8 cellular contexts compared by ENCODE assay signal in the genomic region with DNA sequence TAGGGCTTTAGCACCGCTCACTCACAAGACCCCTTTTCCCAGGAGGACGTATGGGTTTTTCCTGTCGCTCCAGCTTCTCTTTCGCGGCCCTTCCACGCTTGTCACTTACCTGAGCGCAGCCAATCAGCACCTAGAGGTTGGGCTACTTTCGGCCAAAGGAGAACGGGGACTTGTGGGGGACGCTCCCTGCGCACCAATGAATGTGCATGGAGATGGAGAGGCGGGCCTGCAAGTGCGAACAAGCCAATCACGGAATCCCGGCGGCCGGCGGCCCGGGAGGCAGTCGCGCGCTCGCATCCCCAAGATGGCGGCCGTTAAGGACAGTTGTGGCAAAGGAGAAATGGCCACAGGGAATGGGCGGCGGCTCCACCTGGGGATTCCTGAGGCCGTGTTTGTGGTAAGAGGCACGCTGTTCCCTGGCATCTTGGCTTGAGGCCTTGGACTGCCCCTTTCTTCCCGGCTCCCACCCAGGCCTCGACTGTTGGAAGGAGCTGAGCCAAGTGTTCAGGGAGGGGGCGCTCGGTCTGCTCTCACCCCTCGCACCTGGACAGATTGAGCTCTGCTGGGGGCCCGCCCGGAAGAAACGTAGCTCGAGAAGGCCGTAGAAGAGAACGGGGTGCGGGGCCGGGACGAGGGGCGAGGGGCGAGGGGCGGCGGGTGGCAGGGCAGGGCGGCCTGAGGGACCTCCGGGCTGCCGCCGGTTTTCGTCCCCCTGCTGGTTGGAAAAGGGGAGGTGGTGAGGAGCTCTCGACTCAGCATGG. TPM values are rescaled to one million over a fixed set of nuclear protein-coding genes. Genes with fewer than 3 reads are reported as not detected.
A peak's percentile ranks its signal among the peaks of the same experiment; 100 is the strongest.
DNase-seq lines count a peak whose midpoint lies in the region; ATAC-seq and TF ChIP-seq lines count a peak whose summit lies in the region.

A gene with protein sequence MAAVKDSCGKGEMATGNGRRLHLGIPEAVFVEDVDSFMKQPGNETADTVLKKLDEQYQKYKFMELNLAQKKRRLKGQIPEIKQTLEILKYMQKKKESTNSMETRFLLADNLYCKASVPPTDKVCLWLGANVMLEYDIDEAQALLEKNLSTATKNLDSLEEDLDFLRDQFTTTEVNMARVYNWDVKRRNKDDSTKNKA (plus strand): TSS at position 282 of the 761 bp plus-strand sequence. CDS start 23 bp downstream, at position 305.

- ATAC-seq in activated T-helper 17 cell treated with anti-CD3 and anti-CD28 coated beads, Interleukin-2, amount 50 U/mL, for 72 hours (replicated peaks): peak; percentile 99
- peak; percentile 99 for ATAC-seq in naive thymus-derived CD4-positive, alpha-beta T cell
- peak; percentile 94 to 96 for ATAC-seq in stimulated activated naive B cell treated with anti-CD40 and anti-IgM and Interleukin-4, amounts not matched to agents 10 μg/mL and 1 μg/mL and 100 μg/mL, for 72 hours (replicated peaks)

- no peaks in the 10 kb centered on the region for H3K9me3 ChIP-seq in fibroblast of lung (ENCODE audit: control insufficient read depth, insufficient read depth, low read depth, low read length)
- H3K9me3 ChIP-seq in naive thymus-derived CD4-positive, alpha-beta T cell (ENCODE audit: control insufficient read depth in 2 of 3, low read length in 3 of 3): no peaks in the 10 kb centered on the region

- no peaks in the 10 kb centered on the region for H3K4me1 ChIP-seq in fibroblast of lung (ENCODE audit: control insufficient read depth, extremely low read depth, insufficient read depth, low read length)
- H3K4me1 ChIP-seq in naive thymus-derived CD4-positive, alpha-beta T cell (ENCODE audit: control insufficient read depth in 2 of 2, insufficient read depth in 2 of 2, low read length in 2 of 2): peaks cover 8 to 16% of the 10 kb centered on the region in 2 donors

- no peaks in the 10 kb centered on the region for H3K27me3 Mint-ChIP-seq in activated T-helper 17 cell treated with anti-CD3 and anti-CD28 coated beads, Interleukin-2, amount 50 U/mL, for 72 hours
- H3K27me3 Mint-ChIP-seq in naive thymus-derived CD4-positive, alpha-beta T cell: no peaks in the 10 kb centered on the region
- H3K27me3 Mint-ChIP-seq in stimulated activated naive B cell treated with anti-CD40 and anti-IgM and Interleukin-4, amounts not matched to agents 10 μg/mL and 1 μg/mL and 100 μg/mL, for 72 hours: no peaks in the 10 kb centered on the region

- POLR2A ChIA-PET in RWPE1 (lab: Yijun Ruan, JAX; ENCODE audit: low non-redundant PET): no interaction called here
- POLR2A ChIA-PET in naive thymus-derived CD4-positive, alpha-beta T cell (lab: Charles Lee): interaction anchor here (0.9 to 2.4 kb wide), 5 partner anchors 10 to 74 kb away, joined by 3 to 11 read pairs (median 4); a partner anchor contains a TSS

- DNase-seq in EL: peak; percentile 93
- DNase-seq in GOT3 (lab: John Stamatoyannopoulos, UW): peak; percentile 65
- peak; percentile 89 for DNase-seq in RWPE1 (ENCODE audit: low spot score)
- peak; percentile 96 to 97 for DNase-seq in fibroblast of lung (ENCODE audit: low read depth in 2 of 2)
- DNase-seq in naive thymus-derived CD4-positive, alpha-beta T cell: peak; percentile 61 to 89 (median 84)
- peak; percentile 85 for DNase-seq in stimulated activated naive B cell treated with anti-CD40 and anti-IgM and Interleukin-4, amounts not matched to agents 10 μg/mL and 1 μg/mL and 100 μg/mL, for 72 hours

- TF ChIP-seq CTCF in LNCAP (IDR thresholded peaks at IDR 0.05): peak; percentile 40; the same call in 1 of the 2 replicates
- peak; percentile 48 for TF ChIP-seq CTCF in RWPE1 (conservative IDR thresholded peaks at IDR 0.05; ENCODE audit: low read depth)
- peak; percentile 27 to 42 for TF ChIP-seq CTCF in fibroblast of lung (conservative IDR thresholded peaks at IDR 0.05 in 1 of 2, IDR thresholded peaks at IDR 0.05 in 1 of 2; ENCODE audit: low read depth in 1 of 2, low read length in 2 of 2)

- peak within 1 kb of the TSS; percentile 93 for H3K4me3 Mint-ChIP-seq in activated T-helper 17 cell treated with anti-CD3 and anti-CD28 coated beads, Interleukin-2, amount 50 U/mL, for 72 hours
- H3K4me3 Mint-ChIP-seq in naive thymus-derived CD4-positive, alpha-beta T cell: peak within 1 kb of the TSS; percentile 86 to 98 (median 96)
- peak within 1 kb of the TSS; percentile 84 to 97 for H3K4me3 Mint-ChIP-seq in stimulated activated naive B cell treated with anti-CD40 and anti-IgM and Interleukin-4, amounts not matched to agents 10 μg/mL and 1 μg/mL and 100 μg/mL, for 72 hours

- H3K79me2 ChIP-seq in fibroblast of lung (ENCODE audit: control insufficient read depth, insufficient read depth, low read length): peaks cover 31% of the 10 kb centered on the region

- peaks cover 9% of the 10 kb centered on the region for H3K4me1 Mint-ChIP-seq in activated T-helper 17 cell treated with anti-CD3 and anti-CD28 coated beads, Interleukin-2, amount 50 U/mL, for 72 hours
- H3K4me1 Mint-ChIP-seq in naive thymus-derived CD4-positive, alpha-beta T cell: peaks cover 10 to 36% (median 26%) of the 10 kb centered on the region in 7 donors
- peaks cover 10 to 17% of the 10 kb centered on the region in 2 donors for H3K4me1 Mint-ChIP-seq in stimulated activated naive B cell treated with anti-CD40 and anti-IgM and Interleukin-4, amounts not matched to agents 10 μg/mL and 1 μg/mL and 100 μg/mL, for 72 hours

- intact Hi-C loops in naive thymus-derived CD4-positive, alpha-beta T cell (cut with micrococcal nuclease): loop anchor here (1.0 to 5.0 kb wide), 12 partner anchors 28 to 665 kb away; a partner anchor contains a TSS

- H3K36me3 ChIP-seq in fibroblast of lung (ENCODE audit: control insufficient read depth, insufficient read depth, low read length): no peaks in the 10 kb centered on the region
- H3K36me3 ChIP-seq in naive thymus-derived CD4-positive, alpha-beta T cell (ENCODE audit: control insufficient read depth in 2 of 3, insufficient read depth in 3 of 3, low read length in 3 of 3): peaks cover 0 to 8% (median 0%) of the 10 kb centered on the region in 3 experiments

- no peaks in the 10 kb centered on the region for H3K9me3 Mint-ChIP-seq in activated T-helper 17 cell treated with anti-CD3 and anti-CD28 coated beads, Interleukin-2, amount 50 U/mL, for 72 hours
- H3K9me3 Mint-ChIP-seq in naive thymus-derived CD4-positive, alpha-beta T cell: no peaks in the 10 kb centered on the region
- no peaks in the 10 kb centered on the region for H3K9me3 Mint-ChIP-seq in stimulated activated naive B cell treated with anti-CD40 and anti-IgM and Interleukin-4, amounts not matched to agents 10 μg/mL and 1 μg/mL and 100 μg/mL, for 72 hours

- peak within 1 kb of the TSS; percentile 92 for H3K27ac Mint-ChIP-seq in activated T-helper 17 cell treated with anti-CD3 and anti-CD28 coated beads, Interleukin-2, amount 50 U/mL, for 72 hours
- H3K27ac Mint-ChIP-seq in naive thymus-derived CD4-positive, alpha-beta T cell: peak within 1 kb of the TSS; percentile 76 to 96 (median 91)
- peak within 1 kb of the TSS; percentile 98 for H3K27ac Mint-ChIP-seq in stimulated activated naive B cell treated with anti-CD40 and anti-IgM and Interleukin-4, amounts not matched to agents 10 μg/mL and 1 μg/mL and 100 μg/mL, for 72 hours

- no peaks in the 10 kb centered on the region for H4K20me1 ChIP-seq in fibroblast of lung (ENCODE audit: control insufficient read depth, extremely low read depth, insufficient read depth, low read length)

- peak within 1 kb of the TSS; percentile 81 for H3K27ac ChIP-seq in RWPE1
- peak within 1 kb of the TSS; percentile 87 for H3K27ac ChIP-seq in fibroblast of lung (ENCODE audit: insufficient read depth, low read length)
- H3K27ac ChIP-seq in naive thymus-derived CD4-positive, alpha-beta T cell (ENCODE audit: low read depth, low read length): peak within 1 kb of the TSS; percentile 79

- CTCF ChIA-PET in RWPE1 (lab: Yijun Ruan, JAX): interaction anchor here (0.6 to 1.6 kb wide), 6 partner anchors 9 to 299 kb away, joined by 3 to 6 read pairs (median 4); no protein-coding TSS in a partner anchor
- CTCF ChIA-PET in naive thymus-derived CD4-positive, alpha-beta T cell (lab: Charles Lee): interaction anchor here (0.7 to 2.2 kb wide), 7 partner anchors 28 to 180 kb away, joined by 3 to 13 read pairs (median 3); a partner anchor contains a TSS

- H3K36me3 Mint-ChIP-seq in activated T-helper 17 cell treated with anti-CD3 and anti-CD28 coated beads, Interleukin-2, amount 50 U/mL, for 72 hours (ENCODE audit: low read depth): peaks cover 9% of the 10 kb centered on the region
- H3K36me3 Mint-ChIP-seq in naive thymus-derived CD4-positive, alpha-beta T cell: peaks cover 0 to 4% (median 0%) of the 10 kb centered on the region in 5 donors
- peaks cover 0 to 1% of the 10 kb centered on the region in 2 donors for H3K36me3 Mint-ChIP-seq in stimulated activated naive B cell treated with anti-CD40 and anti-IgM and Interleukin-4, amounts not matched to agents 10 μg/mL and 1 μg/mL and 100 μg/mL, for 72 hours

- H2AFZ ChIP-seq in fibroblast of lung (ENCODE audit: low read length): peak within 1 kb of the TSS; percentile 95

- H3K4me2 ChIP-seq in fibroblast of lung (ENCODE audit: extremely low read depth, insufficient read depth, low read length): peak within 1 kb of the TSS; percentile 69

- H3K9ac ChIP-seq in fibroblast of lung (ENCODE audit: insufficient read depth, low read length): peak within 1 kb of the TSS; percentile 75

- H3K4me3 ChIP-seq in fibroblast of lung (replicated peaks in 1 of 4; ENCODE audit: control extremely low read depth in 1 of 4, insufficient read depth in 1 of 4, low read depth in 3 of 4, low read length in 4 of 4): peak within 1 kb of the TSS; percentile 46 to 87 (median 72)
- H3K4me3 ChIP-seq in naive thymus-derived CD4-positive, alpha-beta T cell (ENCODE audit: low read length): peak within 1 kb of the TSS; percentile 73

- H3K27me3 ChIP-seq in fibroblast of lung (ENCODE audit: control insufficient read depth, insufficient read depth, low read length): no peaks in the 10 kb centered on the region
- H3K27me3 ChIP-seq in naive thymus-derived CD4-positive, alpha-beta T cell (ENCODE audit: control insufficient read depth in 2 of 2, insufficient read depth in 2 of 2, low read length in 2 of 2): no peaks in the 10 kb centered on the region

RNA-seq across cellular contexts. Expression of the gene that starts here (rescaled TPM):
- 10 to 100 TPM; 59.6 to 95.6 TPM for total RNA-seq in activated T-helper 17 cell treated with anti-CD3 and anti-CD28 coated beads, Interleukin-2, amount 50 U/mL, for 72 hours
- 43.9 and 60.9 TPM in 2 replicates for total RNA-seq in fibroblast of lung
- 63.9 and 67.8 TPM in 2 replicates for polyA plus RNA-seq in fibroblast of lung
- polyA plus RNA-seq in fibroblast of lung (2012): 47.9 and 50.9 TPM in 2 replicates
- 1.9 and 3.1 TPM in 2 replicates for polyA minus RNA-seq in fibroblast of lung (ENCODE audit: low replicate concordance)
- 10 to 100 TPM; 17.3 to 57.4 (median 26.4) TPM for total RNA-seq in naive thymus-derived CD4-positive, alpha-beta T cell
- polyA plus RNA-seq in naive thymus-derived CD4-positive, alpha-beta T cell: 100 to 1,000 TPM in 1 of 2 donors, 10 to 100 TPM in 1; 59.9 to 104 TPM

Comparison
In these comparisons a context has a peak if more than half of its experiments do, and no peak if none do; other contexts are left out.
1. Peak in every context shown above with its lines: DNase-seq, ATAC-seq, H3K4me3 ChIP-seq and H3K27ac ChIP-seq.